ENCODE assay signal across 9 cellular contexts in the genomic region with DNA sequence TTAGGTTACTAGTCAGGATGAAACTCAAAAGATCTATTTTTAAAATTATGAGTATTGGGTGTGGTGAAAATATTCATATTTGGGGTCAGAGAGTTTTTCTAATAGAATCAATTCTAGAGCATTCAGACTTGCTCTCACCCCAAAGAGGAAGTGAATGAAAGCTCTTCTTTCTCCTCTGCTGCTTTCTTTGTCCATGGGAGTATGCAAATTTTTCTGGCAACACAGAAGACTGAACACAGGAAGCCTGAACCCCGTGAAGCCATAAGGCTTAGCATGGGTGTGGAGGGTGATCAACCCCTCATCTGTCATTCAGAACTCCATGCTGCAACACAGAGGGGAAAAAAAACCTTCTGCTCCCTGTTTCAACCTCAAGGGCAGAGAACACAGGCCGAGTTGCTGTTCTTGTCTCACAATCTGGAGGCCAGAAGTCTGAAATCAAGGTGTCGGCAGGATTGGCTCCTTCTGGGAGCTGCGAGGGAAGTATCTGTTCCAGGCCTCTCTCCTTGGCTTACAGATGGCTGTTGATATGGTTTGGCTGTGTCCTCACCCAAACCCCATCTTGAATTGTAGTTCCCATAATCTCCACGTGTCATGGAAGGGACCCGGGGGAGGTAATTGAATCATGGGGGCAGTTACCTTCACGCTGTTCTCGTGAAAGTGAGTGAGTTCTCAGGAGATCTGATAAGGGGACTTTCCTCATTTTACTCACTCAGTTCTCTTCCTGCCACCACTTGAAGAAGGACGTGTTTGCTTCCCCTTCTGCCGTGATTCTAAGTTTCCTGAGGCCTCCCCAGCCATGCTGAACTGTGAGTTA. TPM values are rescaled to one million over a fixed set of nuclear protein-coding genes. Genes with fewer than 3 reads are reported as not detected.
DNase-seq lines count a peak whose midpoint lies in the region; ATAC-seq, FAIRE-seq and TF ChIP-seq lines count a peak whose summit lies in the region.
"Had no signal": no experiment of that assay in that cellular context is flagged by ENCODE, and none has a peak within 500 bp of the region (broad histone marks: within the 10 kb centered on the region; RNA-seq: fewer than 3 reads in every experiment).

No MANE protein-coding gene starts in this region.

- ATAC-seq in HG03139 (IDR thresholded peaks at IDR 0.05; ENCODE audit: unreplicated experiment), result peak; percentile 76
- peak; percentile 71 to 74 for ATAC-seq in activated naive CD4-positive, alpha-beta T cell treated with anti-CD3 and anti-CD28 coated beads, Interleukin-2, amount 50 U/mL, for 72 hours

- H3K79me2 ChIP-seq in osteoblast (ENCODE audit: insufficient read depth, low read length), result no peaks in the 10 kb centered on the region

- H3K9me3 ChIP-seq in osteoblast (ENCODE audit: low read depth, low read length), result no peaks in the 10 kb centered on the region

- H3K4me1 ChIP-seq in osteoblast (ENCODE audit: insufficient read depth, low read length), result no peaks in the 10 kb centered on the region

- peaks cover 9% of the 10 kb centered on the region for H3K27me3 ChIP-seq in osteoblast (ENCODE audit: insufficient read depth, low read length)

- no peak for TF ChIP-seq CTCF in osteoblast (IDR thresholded peaks at IDR 0.05; ENCODE audit: extremely low read depth, low read depth, low read length)

- peaks cover 31 to 36% of the 10 kb centered on the region in 2 donors for H3K36me3 Mint-ChIP-seq in activated naive CD4-positive, alpha-beta T cell treated with anti-CD3 and anti-CD28 coated beads, Interleukin-2, amount 50 U/mL, for 72 hours
- H3K36me3 Mint-ChIP-seq: brain had no signal

- peaks cover 0 to 12% of the 10 kb centered on the region in 2 donors for H3K9me3 Mint-ChIP-seq in activated naive CD4-positive, alpha-beta T cell treated with anti-CD3 and anti-CD28 coated beads, Interleukin-2, amount 50 U/mL, for 72 hours
- H3K9me3 Mint-ChIP-seq: brain had no signal

- no peak overlapping the region for H3K27ac ChIP-seq in osteoblast (ENCODE audit: low read depth, low read length)

- no peak overlapping the region for H3K4me2 ChIP-seq in osteoblast (ENCODE audit: insufficient read depth, low read length)

- H4K20me1 ChIP-seq in osteoblast (ENCODE audit: insufficient read depth, low read length), result no peaks in the 10 kb centered on the region

- H2AFZ ChIP-seq in osteoblast (ENCODE audit: low read length), result peak overlapping the region; percentile 76

- H3K27ac Mint-ChIP-seq in activated naive CD4-positive, alpha-beta T cell treated with anti-CD3 and anti-CD28 coated beads, Interleukin-2, amount 50 U/mL, for 72 hours, result peak overlapping the region; percentile 76 to 100

- FAIRE-seq in frontal cortex (lab: Jason Lieb, UNC), result no peak

- DNase-seq in NCI-H345 (lab: John Stamatoyannopoulos, UW) (peak; percentile 9), NCI-H345 treated with DMSO at 0.1 percent for 48 hours (lab: John Stamatoyannopoulos, UW; ENCODE audit: unreplicated experiment) (no peak), SK-N-DZ (ENCODE audit: low spot score) (peak; percentile 84), osteoblast (ENCODE audit: insufficient read length, low spot score, missing footprints) (no peak), NCI-H2029 treated with DMSO at 0.1 percent for 48 hours (lab: John Stamatoyannopoulos, UW) (no peak), frontal cortex (ENCODE audit: low spot score in 2 of 2) (no peak)
- peak; percentile 60 to 76 for DNase-seq in activated naive CD4-positive, alpha-beta T cell treated with anti-CD3 and anti-CD28 coated beads, Interleukin-2, amount 50 U/mL, for 72 hours (ENCODE audit: low spot score in 2 of 2)

- no peaks in the 10 kb centered on the region for H3K36me3 ChIP-seq in osteoblast (ENCODE audit: insufficient read depth, low read length)

- H3K4me3 ChIP-seq in osteoblast (ENCODE audit: insufficient read depth, low read length), result no peak overlapping the region

RNA-seq across cellular contexts. Expression of gene CD47, which starts 33.7 kb away (rescaled TPM):
- polyA plus RNA-seq in SK-N-DZ (2014; cell fraction: cytosol; rRNA removed), result 54.2 and 86.5 TPM in 2 replicates
- polyA plus RNA-seq in SK-N-DZ (2014; cell fraction: nucleus; rRNA removed), result 81.3 and 90.9 TPM in 2 replicates
- total RNA-seq in activated naive CD4-positive, alpha-beta T cell treated with anti-CD3 and anti-CD28 coated beads, Interleukin-2, amount 50 U/mL, for 72 hours, result 100 to 1,000 TPM in 1 of 2 donors, 10 to 100 TPM in 1; 83.0 to 158 TPM
- total RNA-seq in osteoblast (72.7 and 76.0 TPM in 2 replicates), frontal cortex (444 TPM)

Comparison
In these comparisons a context has a peak if more than half of its experiments do, and no peak if none do; other contexts are left out.
1. DNase-seq: peak in NCI-H345 (single experiment), SK-N-DZ (single experiment) and activated naive CD4-positive, alpha-beta T cell treated with anti-CD3 and anti-CD28 coated beads, Interleukin-2, amount 50 U/mL, for 72 hours (2 of 2); none in NCI-H345 treated with DMSO at 0.1 percent for 48 hours (single experiment), osteoblast (single experiment), NCI-H2029 treated with DMSO at 0.1 percent for 48 hours (single experiment) and frontal cortex (0 of 2).